In the genomic region with DNA sequence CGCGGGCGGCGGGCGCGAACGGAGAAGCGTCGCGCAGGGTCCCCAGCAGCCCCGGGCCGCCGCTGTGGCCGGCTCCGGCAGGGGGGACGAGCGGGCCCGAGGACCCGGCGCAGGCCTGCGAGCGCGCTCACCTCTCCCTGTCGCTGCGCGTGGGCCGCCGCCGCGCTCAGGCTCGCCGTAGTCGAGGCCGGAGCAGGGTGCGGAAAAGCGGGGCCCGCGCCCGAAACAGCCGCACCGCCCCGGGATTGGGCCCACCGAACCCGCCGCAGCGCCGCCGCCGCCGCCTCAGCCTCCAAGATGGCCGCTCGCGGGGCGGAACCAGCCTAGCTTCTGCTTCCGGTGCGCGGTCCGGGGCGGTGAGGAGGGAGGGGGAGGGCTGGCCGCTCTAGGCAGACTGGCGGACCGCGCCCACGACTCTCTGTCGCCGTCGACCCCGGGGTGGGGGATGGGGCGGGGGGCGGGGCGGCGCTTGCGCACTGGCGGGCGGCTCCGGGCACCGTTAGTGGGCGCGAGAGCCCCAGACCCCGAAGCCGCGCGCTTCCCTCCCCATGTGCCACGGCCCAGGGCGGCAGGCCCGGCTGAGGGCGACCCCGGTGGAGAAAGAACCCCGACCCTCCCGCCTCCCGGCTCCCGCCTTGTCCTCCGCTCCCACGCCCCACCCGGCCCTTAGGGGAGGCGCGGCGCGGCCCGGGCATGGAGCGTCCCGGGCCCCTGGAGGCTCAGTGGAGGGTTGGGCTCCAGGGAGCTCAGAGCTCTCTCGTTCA, we compare ENCODE assay signal across 8 cellular contexts. TPM values are rescaled to one million over a fixed set of nuclear protein-coding genes. Genes with fewer than 3 reads are reported as not detected.
A peak's percentile ranks its signal among the peaks of the same experiment; 100 is the strongest.
DNase-seq lines count a peak whose midpoint lies in the region; ATAC-seq, FAIRE-seq and TF ChIP-seq lines count a peak whose summit lies in the region.

A gene (minus strand): TSS at position 320 of the 764 bp plus-strand sequence. CDS start 5,862 bp downstream, outside the sequence.

- intact Hi-C loops in kidney (cut with DNase I), result no loop called here

- no peak for FAIRE-seq in kidney (lab: Jason Lieb, UNC)

- peak; percentile 89 for DNase-seq in 8988T
- DNase-seq in NCI-H446 (lab: John Stamatoyannopoulos, UW), result peak; percentile 65 to 93
- peak; percentile 89 for DNase-seq in activated CD4-positive, CD25-positive, alpha-beta regulatory T cell treated with anti-CD3 and anti-CD28 coated beads, Interleukin-2, amount 50 U/mL, for 72 hours
- peak; percentile 88 for DNase-seq in cerebellar cortex (ENCODE audit: low spot score)
- DNase-seq in kidney, result peak; percentile 99
- peak; percentile 87 to 90 for DNase-seq in stimulated activated CD4-positive, alpha-beta T cell treated with anti-CD3 and anti-CD28 coated beads, Interleukin-15, amount 100 ng/mL, for 1 hour (ENCODE audit: low read depth in 1 of 2, low spot score in 1 of 2)

- ATAC-seq in HG03108 (IDR thresholded peaks at IDR 0.05; ENCODE audit: unreplicated experiment), result peak; percentile 75

- peaks cover 0 to 5% of the 10 kb centered on the region in 2 donors for H3K36me3 ChIP-seq in kidney (ENCODE audit: control insufficient read depth in 1 of 2, insufficient read depth in 2 of 2, low read length in 2 of 2)

- H3K9ac ChIP-seq in kidney (ENCODE audit: low read length in 2 of 2), result peak within 1 kb of the TSS; percentile 61 to 91

- no peaks in the 10 kb centered on the region for H3K9me3 ChIP-seq in kidney (ENCODE audit: control insufficient read depth in 1 of 2, low read length in 2 of 2)

- TF ChIP-seq POLR2A in GM18526 (IDR thresholded peaks at IDR 0.05; ENCODE audit: extremely low read depth, insufficient read length), result peak; percentile 71

- peak within 1 kb of the TSS; percentile 70 to 87 for H3K4me3 ChIP-seq in kidney (ENCODE audit: low read length in 2 of 2)

- peak within 1 kb of the TSS; percentile 51 to 52 for H3K27ac ChIP-seq in kidney (ENCODE audit: low read depth in 2 of 2, low read length in 2 of 2)

- H3K4me1 ChIP-seq in kidney (ENCODE audit: control insufficient read depth in 1 of 2, insufficient read depth in 1 of 2, low read depth in 1 of 2, low read length in 2 of 2), result peaks cover 25 to 29% of the 10 kb centered on the region in 2 donors

- TF ChIP-seq CTCF in kidney (IDR thresholded peaks at IDR 0.05; ENCODE audit: borderline replicate concordance, extremely low read depth, insufficient read depth), result no peak

RNA-seq across cellular contexts. Expression of the gene that starts here (rescaled TPM):
- total RNA-seq in kidney, result 56.6 TPM
- 57.4 TPM for polyA plus RNA-seq in kidney (ENCODE audit: insufficient read depth, low read depth, low replicate concordance)

Comparison
In these comparisons a context has a peak if more than half of its experiments do, and no peak if none do; other contexts are left out.
1. Peak in every context shown above with its lines: DNase-seq, ATAC-seq, H3K4me3 ChIP-seq and H3K27ac ChIP-seq.